In the genomic region with DNA sequence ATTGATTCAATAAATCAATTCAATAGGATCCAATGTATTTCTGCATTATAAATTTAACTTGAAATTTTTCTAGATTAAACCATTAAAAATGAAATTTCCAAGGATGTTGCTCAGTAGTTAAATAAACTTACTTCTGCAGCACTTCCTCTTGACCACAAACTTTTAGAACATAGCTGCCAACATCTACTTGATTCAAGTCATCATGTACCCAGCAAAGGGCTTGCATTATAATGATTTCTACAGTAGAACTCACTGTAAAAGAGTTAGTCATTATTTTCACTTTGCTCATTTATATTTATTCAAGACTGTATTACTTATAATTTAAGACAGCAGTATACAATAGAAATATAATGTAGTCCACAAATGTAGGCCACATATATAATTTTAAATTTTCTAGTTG, we compare ENCODE assay signal across 24 cellular contexts. TPM values are rescaled to one million over a fixed set of nuclear protein-coding genes. Genes with fewer than 3 reads are reported as not detected.
DNase-seq lines count a peak whose midpoint lies in the region; ATAC-seq, FAIRE-seq and TF ChIP-seq lines count a peak whose summit lies in the region.
"Had no signal": no experiment of that assay in that cellular context is flagged by ENCODE, and none has a peak within 500 bp of the region (broad histone marks: within the 10 kb centered on the region; RNA-seq: fewer than 3 reads in every experiment).

No MANE protein-coding gene starts in this region.

- H3F3A ChIP-seq in PC-3 (ENCODE audit: low read length, unreplicated experiment), result no peaks in the 10 kb centered on the region

- H3K27ac ChIP-seq in PC-3 (ENCODE audit: low read length) (peak overlapping the region; percentile 23; the same call in 1 of the 2 replicates), HepG2 (ENCODE audit: extremely low read length, insufficient read depth, low read length) (no peak overlapping the region)
- H3K27ac ChIP-seq: 22Rv1, PC-9 had no signal

- POLR2A ChIA-PET in PC-3 (lab: Charles Lee; ENCODE audit: unreplicated experiment) (no interaction called here), HepG2 (lab: Yijun Ruan, JAX) (no interaction called here)

- H4K20me1 ChIP-seq in PC-3 (ENCODE audit: low read length) (no peaks in the 10 kb centered on the region), HepG2 (ENCODE audit: insufficient read depth, low read length) (no peaks in the 10 kb centered on the region)

- no peak overlapping the region for H2AFZ ChIP-seq in PC-3 (ENCODE audit: low read length)
- H2AFZ ChIP-seq in HepG2 (ENCODE audit: low read length), result no peak overlapping the region
- H2AFZ ChIP-seq: PC-9 had no signal

- H3K4me2 ChIP-seq in PC-3 (ENCODE audit: low read length) (no peak overlapping the region), HepG2 (ENCODE audit: low read depth, low read length) (no peak overlapping the region)
- H3K4me2 ChIP-seq: PC-9 had no signal

- BruUV-seq in PC-3 (replicated peaks; lab: Mats Ljungman, UMichigan), result no TSS peak
- BruUV-seq in HepG2 (replicated peaks; lab: Mats Ljungman, UMichigan), result no TSS peak

- FAIRE-seq in A204.1 (lab: Jason Lieb, UNC), result peak; percentile 16
- FAIRE-seq in HepG2 (lab: Jason Lieb, UNC), result no peak
- FAIRE-seq: G401.6, GM12892, H54 had no signal

- TF ChIP-seq POLR2A in HepG2 (IDR thresholded peaks at IDR 0.05; ENCODE audit: insufficient read depth in 1 of 2, low read depth in 2 of 2, low read length in 2 of 2), result no peak

- ATAC-seq in PC-3 (peak; percentile 91), HG03342 (IDR thresholded peaks at IDR 0.05; ENCODE audit: unreplicated experiment) (no peak), HepG2 (no peak), GM21360 (IDR thresholded peaks at IDR 0.05; ENCODE audit: unreplicated experiment) (no peak)
- ATAC-seq: CD8-positive, alpha-beta T cell had no signal

- H3K79me2 ChIP-seq in PC-3 (ENCODE audit: low read length), result no peaks in the 10 kb centered on the region
- no peaks in the 10 kb centered on the region for H3K79me2 ChIP-seq in HepG2 (ENCODE audit: insufficient read depth, low read length)

- H3K9me2 ChIP-seq in PC-3 (replicated peaks; ENCODE audit: low read length), result no peaks in the 10 kb centered on the region

- H3K9me3 ChIP-seq in PC-3 (ENCODE audit: low read length), result no peaks in the 10 kb centered on the region
- no peaks in the 10 kb centered on the region for H3K9me3 ChIP-seq in HepG2 (ENCODE audit: low read length)

- CTCF ChIA-PET in PC-3 (lab: Charles Lee) (interaction anchor here (0.7 kb wide), 1 partner anchor 31 kb away, joined by 3 read pairs; no protein-coding TSS in a partner anchor), HepG2 (lab: Yijun Ruan, JAX; ENCODE audit: low intra/inter-chr PET ratio, low total read pairs) (no interaction called here)

- H3K27me3 ChIP-seq in PC-3 (ENCODE audit: low read length) (no peaks in the 10 kb centered on the region), HepG2 (ENCODE audit: control insufficient read depth in 1 of 2, insufficient read depth in 2 of 2, low read length in 2 of 2) (no peaks in the 10 kb centered on the region)

- TF ChIP-seq CTCF in PC-3 (conservative IDR thresholded peaks at IDR 0.05; ENCODE audit: low read depth, low read length), result no peak
- no peak for TF ChIP-seq CTCF in choroid plexus epithelial cell (conservative IDR thresholded peaks at IDR 0.05; ENCODE audit: low read depth, low read length)
- TF ChIP-seq CTCF in HepG2 (CRISPR knock-in tag; IDR thresholded peaks at IDR 0.05), result no peak

- in situ Hi-C loops in HepG2 (cut with HindIII; ENCODE audit: extremely low pct_ligation_motif_present, low pct_unique_long_range_greater_than_20kb) (no loop called here), KBM-7 (cut with MboI; ENCODE audit: low pct_unique_long_range_greater_than_20kb, low sequenced_read_pairs) (no loop called here)

- H3K36me3 ChIP-seq in PC-3 (ENCODE audit: low read depth, low read length) (peaks cover 5% of the 10 kb centered on the region; the same call in 1 of the 2 replicates), HepG2 (replicated peaks in 1 of 2; ENCODE audit: control insufficient read depth in 1 of 2, insufficient read depth in 2 of 2, low read length in 2 of 2) (peaks cover 4 to 27% of the 10 kb centered on the region in 2 experiments)

- intact Hi-C loops in PC-3 (cut with micrococcal nuclease) (loop anchor here (1.0 to 5.0 kb wide), 2 partner anchors 32 to 59 kb away; a partner anchor contains a TSS), HepG2 (cut with micrococcal nuclease; ENCODE audit: unreplicated experiment) (no loop called here)

- no peak overlapping the region for H3K9ac ChIP-seq in PC-3 (ENCODE audit: low read length)
- H3K9ac ChIP-seq in HepG2 (ENCODE audit: insufficient read depth, low read depth, low read length), result no peak overlapping the region

- H3K4me1 ChIP-seq in PC-3 (ENCODE audit: insufficient read depth, low read length) (peaks cover 7% of the 10 kb centered on the region), HepG2 (ENCODE audit: insufficient read depth, low read length) (peaks cover 20% of the 10 kb centered on the region)

- DNase-seq in PC-3, result peak; percentile 27
- peak; percentile 38 for DNase-seq in choroid plexus epithelial cell (ENCODE audit: low read depth)
- peak; percentile 59 for DNase-seq in iris pigment epithelial cell (ENCODE audit: low read depth)
- DNase-seq in HepG2 (ENCODE audit: low spot score), result no peak
- no peak for DNase-seq in KBM-7
- DNase-seq: AML-193; C1 segment of cervical spinal cord; CD8-positive, alpha-beta T cell; KG1; MV-4-11; NCI-H1105 treated with DMSO at 0.1 percent for 48 hours; NCI-H2029 treated with DMSO at 0.1 percent for 48 hours; NCI-H2171; NCI-H526; PC-9; RPMI8226; SHP77 had no signal

- TF ChIP-seq RAD21 in HepG2 (CRISPR knock-in tag; IDR thresholded peaks at IDR 0.05), result no peak

- H3K4me3 ChIP-seq in PC-3 (ENCODE audit: low read length) (no peak overlapping the region), choroid plexus epithelial cell (ENCODE audit: low read depth, low read length) (no peak overlapping the region), HepG2 (replicated peaks in 1 of 3; ENCODE audit: insufficient read depth in 1 of 3, low read depth in 2 of 3, low read length in 3 of 3) (no peak overlapping the region)
- H3K4me3 ChIP-seq: PC-9 had no signal

- TF ChIP-seq EP300 in HepG2 (IDR thresholded peaks at IDR 0.05; ENCODE audit: low read depth in 2 of 2, low read length in 2 of 2), result no peak
- TF ChIP-seq EP300 in HepG2 (CRISPR knock-in tag; IDR thresholded peaks at IDR 0.05; ENCODE audit: borderline replicate concordance), result no peak

TF ChIP-seq in HepG2, 621 proteins besides CTCF, POLR2A, EP300 and RAD21 (continues in another document):
- TF ChIP-seq, protein P1, sequence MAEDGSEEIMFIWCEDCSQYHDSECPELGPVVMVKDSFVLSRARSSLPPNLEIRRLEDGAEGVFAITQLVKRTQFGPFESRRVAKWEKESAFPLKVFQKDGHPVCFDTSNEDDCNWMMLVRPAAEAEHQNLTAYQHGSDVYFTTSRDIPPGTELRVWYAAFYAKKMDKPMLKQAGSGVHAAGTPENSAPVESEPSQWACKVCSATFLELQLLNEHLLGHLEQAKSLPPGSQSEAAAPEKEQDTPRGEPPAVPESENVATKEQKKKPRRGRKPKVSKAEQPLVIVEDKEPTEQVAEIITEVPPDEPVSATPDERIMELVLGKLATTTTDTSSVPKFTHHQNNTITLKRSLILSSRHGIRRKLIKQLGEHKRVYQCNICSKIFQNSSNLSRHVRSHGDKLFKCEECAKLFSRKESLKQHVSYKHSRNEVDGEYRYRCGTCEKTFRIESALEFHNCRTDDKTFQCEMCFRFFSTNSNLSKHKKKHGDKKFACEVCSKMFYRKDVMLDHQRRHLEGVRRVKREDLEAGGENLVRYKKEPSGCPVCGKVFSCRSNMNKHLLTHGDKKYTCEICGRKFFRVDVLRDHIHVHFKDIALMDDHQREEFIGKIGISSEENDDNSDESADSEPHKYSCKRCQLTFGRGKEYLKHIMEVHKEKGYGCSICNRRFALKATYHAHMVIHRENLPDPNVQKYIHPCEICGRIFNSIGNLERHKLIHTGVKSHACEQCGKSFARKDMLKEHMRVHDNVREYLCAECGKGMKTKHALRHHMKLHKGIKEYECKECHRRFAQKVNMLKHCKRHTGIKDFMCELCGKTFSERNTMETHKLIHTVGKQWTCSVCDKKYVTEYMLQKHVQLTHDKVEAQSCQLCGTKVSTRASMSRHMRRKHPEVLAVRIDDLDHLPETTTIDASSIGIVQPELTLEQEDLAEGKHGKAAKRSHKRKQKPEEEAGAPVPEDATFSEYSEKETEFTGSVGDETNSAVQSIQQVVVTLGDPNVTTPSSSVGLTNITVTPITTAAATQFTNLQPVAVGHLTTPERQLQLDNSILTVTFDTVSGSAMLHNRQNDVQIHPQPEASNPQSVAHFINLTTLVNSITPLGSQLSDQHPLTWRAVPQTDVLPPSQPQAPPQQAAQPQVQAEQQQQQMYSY (CRISPR knock-in tag; IDR thresholded peaks at IDR 0.05), result no peak
- TF ChIP-seq ZIK1 (CRISPR knock-in tag; IDR thresholded peaks at IDR 0.05; ENCODE audit: borderline replicate concordance, low read depth), result no peak
- no peak for TF ChIP-seq ZFP90 (CRISPR knock-in tag; IDR thresholded peaks at IDR 0.05; ENCODE audit: borderline replicate concordance)
- TF ChIP-seq RBM39 (IDR thresholded peaks at IDR 0.05; ENCODE audit: low read depth, low read length, poor library complexity, severe bottlenecking), result no peak

RNA-seq across cellular contexts. Expression of a gene that starts 59.2 kb away (rescaled TPM):
- total RNA-seq in PC-3 (2014; rRNA removed) (30.1 and 35.0 TPM in 2 replicates), HepG2 (2016; rRNA removed; fragmentation: Illumina TruSeq; extraction: Trizol) (49.9 and 117 TPM in 2 replicates)
- 14.2 and 20.8 TPM in 2 replicates for total RNA-seq in HepG2 (2016; cell fraction: cytosol; rRNA removed; fragmentation: Illumina TruSeq; extraction: Trizol; ENCODE audit: low read depth)
- total RNA-seq in HepG2 (2016; cell fraction: insoluble cytoplasmic fraction; rRNA removed; fragmentation: Illumina TruSeq; extraction: Trizol), result 44.6 and 112 TPM in 2 replicates
- 33.1 and 34.1 TPM in 2 replicates for total RNA-seq in HepG2 (2016; cell fraction: membrane; rRNA removed; fragmentation: Illumina TruSeq; extraction: Trizol)
- total RNA-seq in HepG2 (2016; cell fraction: nucleus; rRNA removed; fragmentation: Illumina TruSeq; extraction: Trizol), result 62.5 and 71.3 TPM in 2 replicates
- polyA plus RNA-seq in HepG2 (2011; rRNA removed), result 21.0 and 27.5 TPM in 2 replicates
- polyA plus RNA-seq in HepG2 (2011; cell fraction: cytosol; rRNA removed), result 8.7 and 15.7 TPM in 2 replicates
- polyA plus RNA-seq in HepG2 (2011; cell fraction: nucleus; rRNA removed), result 20.6 and 32.7 TPM in 2 replicates
- polyA plus RNA-seq in HepG2 (2012), result 24.1 and 25.2 TPM in 2 replicates
- polyA plus RNA-seq in HepG2 (2016; cell fraction: cytosol; fragmentation: Illumina TruSeq; extraction: Trizol; ENCODE audit: low read depth), result 0.94 and 1.3 TPM in 2 replicates
- 34.8 and 40.4 TPM in 2 replicates for polyA plus RNA-seq in HepG2 (2016; cell fraction: insoluble cytoplasmic fraction; fragmentation: Illumina TruSeq; extraction: Trizol; ENCODE audit: low read depth)
- polyA plus RNA-seq in HepG2 (2016; cell fraction: membrane; fragmentation: Illumina TruSeq; extraction: Trizol; ENCODE audit: low read depth), result 2.3 and 3.5 TPM in 2 replicates
- 36.1 and 36.9 TPM in 2 replicates for polyA plus RNA-seq in HepG2 (2016; cell fraction: nucleus; fragmentation: Illumina TruSeq; extraction: Trizol; ENCODE audit: insufficient read depth, low read depth)
- polyA minus RNA-seq in HepG2 (2011; rRNA and poly(A)+ RNA removed; ENCODE audit: low replicate concordance), result 12.0 and 20.1 TPM in 2 replicates
- polyA minus RNA-seq in HepG2 (2011; cell fraction: cytosol; rRNA and poly(A)+ RNA removed), result 33.6 and 37.3 TPM in 2 replicates
- 83.9 and 93.4 TPM in 2 replicates for polyA minus RNA-seq in HepG2 (2011; cell fraction: nucleus; rRNA and poly(A)+ RNA removed)

Comparison
In these comparisons a context has a peak if more than half of its experiments do, and no peak if none do; other contexts are left out.
1. DNase-seq: peak in PC-3 (single experiment), choroid plexus epithelial cell (single experiment) and iris pigment epithelial cell (single experiment); none in HepG2 (single experiment) and KBM-7 (single experiment).